29 cellular contexts compared by ENCODE assay signal in the genomic region with DNA sequence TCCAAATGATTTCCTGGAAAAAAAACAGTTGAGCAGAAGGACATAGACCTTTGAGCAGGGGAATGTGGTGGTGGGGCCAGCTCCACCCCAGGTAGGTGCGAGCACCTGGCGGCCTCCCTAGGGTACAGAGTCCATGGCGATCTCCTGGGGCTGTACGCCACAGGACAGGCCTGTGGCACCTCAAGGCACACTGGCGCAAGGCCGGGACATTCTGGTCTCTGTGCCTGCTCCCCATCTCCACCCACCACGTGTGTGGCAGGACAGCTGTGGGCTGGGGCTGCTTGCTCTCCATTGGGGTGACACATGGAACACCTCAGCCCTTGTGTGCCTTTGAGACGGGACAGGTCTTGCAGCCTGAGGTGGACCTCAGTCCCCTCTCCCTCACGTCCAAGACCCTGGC. TPM values are rescaled to one million over a fixed set of nuclear protein-coding genes. Genes with fewer than 3 reads are reported as not detected.
DNase-seq lines count a peak whose midpoint lies in the region; ATAC-seq and TF ChIP-seq lines count a peak whose summit lies in the region.
"Had no signal": no experiment of that assay in that cellular context is flagged by ENCODE, and none has a peak within 500 bp of the region (broad histone marks: within the 10 kb centered on the region; RNA-seq: fewer than 3 reads in every experiment).

No MANE protein-coding gene starts in this region.

- DNase-seq in chondrocyte (ENCODE audit: low spot score), result peak; percentile 72
- no peak for DNase-seq in progenitor cell of endocrine pancreas (ENCODE audit: low spot score, unreplicated experiment)
- no peak for DNase-seq in stimulated activated naive CD8-positive, alpha-beta T cell treated with anti-CD3 and anti-CD28 coated beads, Interleukin-15, Interleukin-2, amounts not matched to agents 100 U/mL and 50 U/mL, for 24 hours
- no peak for DNase-seq in NCI-H1048 (lab: John Stamatoyannopoulos, UW)
- DNase-seq in NCI-H226, result no peak
- no peak for DNase-seq in effector memory CD8-positive, alpha-beta T cell
- DNase-seq: activated CD4-positive, alpha-beta T cell treated with anti-CD3 and anti-CD28 coated beads, Interleukin-2, amount 50 U/mL, for 1 hour; activated CD8-positive, alpha-beta memory T cell treated with anti-CD3 and anti-CD28 coated beads, Interleukin-2, amount 10 ng/mL, durations not matched to agents 7 days and 5 days; activated naive CD4-positive, alpha-beta T cell; activated T-cell treated with anti-CD3 and anti-CD28 coated beads, Interleukin-2, amount 50 U/mL, for 72 hours; effector CD4-positive, alpha-beta T cell; mesendoderm; NCI-H1105; NCI-H187 treated with DMSO at 0.1 percent for 48 hours; NCI-H2171 treated with DMSO at 0.1 percent for 48 hours; NCI-H524; NK-92 treated with Interleukin-12 subunit alpha and Interleukin-12 subunit beta, amount 100 ng/mL, for 24 hours; ovary; PC-3; SIG-M5; stimulated activated naive CD8-positive, alpha-beta T cell treated with anti-CD3 and anti-CD28 coated beads, Interleukin-15, amount 100 ng/mL, for 72 hours; T1000; thyroid gland had no signal

- peak overlapping the region; percentile 96 for H3K4me2 ChIP-seq in BLaER1

- H3K27me3 ChIP-seq in BLaER1 (no peaks in the 10 kb centered on the region), liver (ENCODE audit: control insufficient read depth in 4 of 4, insufficient read depth in 4 of 4, low read length in 3 of 4) (no peaks in the 10 kb centered on the region)
- H3K27me3 ChIP-seq: ovary, thyroid gland had no signal

- H3K4me3 ChIP-seq in BLaER1, result no peak overlapping the region
- H3K4me3 ChIP-seq in liver (ENCODE audit: low read depth in 1 of 3, low read length in 3 of 3), result no peak overlapping the region
- H3K4me3 ChIP-seq: ovary, thyroid gland had no signal

- peaks cover 41% of the 10 kb centered on the region for H3K4me1 Mint-ChIP-seq in chondrocyte (ENCODE audit: low read depth)
- peaks cover 45% of the 10 kb centered on the region for H3K4me1 Mint-ChIP-seq in progenitor cell of endocrine pancreas (ENCODE audit: low read depth)
- peaks cover 13 to 15% of the 10 kb centered on the region in 2 donors for H3K4me1 Mint-ChIP-seq in effector memory CD8-positive, alpha-beta T cell (ENCODE audit: low read depth in 2 of 2)
- H3K4me1 Mint-ChIP-seq: WTC11 had no signal

- H3K9me3 ChIP-seq in BLaER1 (no peaks in the 10 kb centered on the region), liver (ENCODE audit: control insufficient read depth in 4 of 4, low read length in 3 of 4) (no peaks in the 10 kb centered on the region)
- H3K9me3 ChIP-seq: ovary, thyroid gland had no signal

- no peak for TF ChIP-seq CTCF in chondrocyte (IDR thresholded peaks at IDR 0.05)
- no peak for TF ChIP-seq CTCF in liver (IDR thresholded peaks at IDR 0.05; ENCODE audit: low read depth, low read length, missing input control)
- TF ChIP-seq CTCF in progenitor cell of endocrine pancreas (IDR thresholded peaks at IDR 0.05; ENCODE audit: unreplicated experiment), result no peak

- no peak for ATAC-seq in stimulated activated naive CD8-positive, alpha-beta T cell treated with anti-CD3 and anti-CD28 coated beads, Interleukin-15, Interleukin-2, amounts not matched to agents 100 U/mL and 50 U/mL, for 24 hours
- no peak for ATAC-seq in effector memory CD8-positive, alpha-beta T cell (replicated peaks)
- ATAC-seq: activated CD8-positive, alpha-beta memory T cell treated with anti-CD3 and anti-CD28 coated beads, Interleukin-2, amount 10 ng/mL, durations not matched to agents 7 days and 5 days; activated T-cell treated with anti-CD3 and anti-CD28 coated beads, Interleukin-2, amount 50 U/mL, for 72 hours; naive thymus-derived CD8-positive, alpha-beta T cell; PC-3; stimulated activated naive CD8-positive, alpha-beta T cell treated with anti-CD3 and anti-CD28 coated beads, Interleukin-15, amount 100 ng/mL, for 72 hours; WTC11 had no signal

- H3K27ac Mint-ChIP-seq in chondrocyte (ENCODE audit: unreplicated experiment) (no peak overlapping the region), progenitor cell of endocrine pancreas (peak overlapping the region; percentile 53)
- H3K27ac Mint-ChIP-seq in effector memory CD8-positive, alpha-beta T cell, result peak overlapping the region in 1 of 2 donors; percentile 39
- H3K27ac Mint-ChIP-seq: activated CD8-positive, alpha-beta memory T cell treated with anti-CD3 and anti-CD28 coated beads, Interleukin-2, amount 10 ng/mL, durations not matched to agents 7 days and 5 days; activated T-cell treated with anti-CD3 and anti-CD28 coated beads, Interleukin-2, amount 50 U/mL, for 72 hours; stimulated activated naive CD8-positive, alpha-beta T cell treated with anti-CD3 and anti-CD28 coated beads, Interleukin-15, amount 100 ng/mL, for 72 hours had no signal

- TF ChIP-seq RAD21 in liver (IDR thresholded peaks at IDR 0.05), result no peak

- no peak overlapping the region for H3K9ac ChIP-seq in BLaER1
- H3K9ac ChIP-seq in liver (ENCODE audit: low read depth in 1 of 2, low read length in 2 of 2), result no peak overlapping the region

- H3K4me3 Mint-ChIP-seq in chondrocyte (ENCODE audit: unreplicated experiment), result no peak overlapping the region
- no peak overlapping the region for H3K4me3 Mint-ChIP-seq in progenitor cell of endocrine pancreas (ENCODE audit: low read depth)
- H3K4me3 Mint-ChIP-seq in effector memory CD8-positive, alpha-beta T cell, result no peak overlapping the region
- H3K4me3 Mint-ChIP-seq: activated CD8-positive, alpha-beta memory T cell treated with anti-CD3 and anti-CD28 coated beads, Interleukin-2, amount 10 ng/mL, durations not matched to agents 7 days and 5 days; activated T-cell treated with anti-CD3 and anti-CD28 coated beads, Interleukin-2, amount 50 U/mL, for 72 hours; CD8-positive, alpha-beta memory T cell; naive thymus-derived CD8-positive, alpha-beta T cell; stimulated activated naive CD8-positive, alpha-beta T cell treated with anti-CD3 and anti-CD28 coated beads, Interleukin-15, amount 100 ng/mL, for 72 hours; WTC11 had no signal

- H3K36me3 Mint-ChIP-seq in chondrocyte (ENCODE audit: low read depth) (no peaks in the 10 kb centered on the region), progenitor cell of endocrine pancreas (ENCODE audit: insufficient read depth) (peaks cover 5% of the 10 kb centered on the region)
- H3K36me3 Mint-ChIP-seq in effector memory CD8-positive, alpha-beta T cell (ENCODE audit: insufficient read depth), result no peaks in the 10 kb centered on the region
- H3K36me3 Mint-ChIP-seq: activated CD8-positive, alpha-beta memory T cell treated with anti-CD3 and anti-CD28 coated beads, Interleukin-2, amount 10 ng/mL, durations not matched to agents 7 days and 5 days; CD8-positive, alpha-beta memory T cell; naive thymus-derived CD8-positive, alpha-beta T cell had no signal

- WGBS in liver, result 82% methylated on average over 9 of the region's 9 CpGs

- peaks cover 5% of the 10 kb centered on the region; the same call in 1 of the 2 replicates for H3K36me3 ChIP-seq in BLaER1
- H3K36me3 ChIP-seq in liver (ENCODE audit: control insufficient read depth in 4 of 4, insufficient read depth in 3 of 4, low read depth in 1 of 4, low read length in 3 of 4), result no peaks in the 10 kb centered on the region
- H3K36me3 ChIP-seq: ovary, thyroid gland had no signal

- H3K27me3 Mint-ChIP-seq in chondrocyte (ENCODE audit: low read depth) (peaks cover 5% of the 10 kb centered on the region), progenitor cell of endocrine pancreas (no peaks in the 10 kb centered on the region)
- H3K27me3 Mint-ChIP-seq in effector memory CD8-positive, alpha-beta T cell, result no peaks in the 10 kb centered on the region
- H3K27me3 Mint-ChIP-seq: activated CD8-positive, alpha-beta memory T cell treated with anti-CD3 and anti-CD28 coated beads, Interleukin-2, amount 10 ng/mL, durations not matched to agents 7 days and 5 days; CD8-positive, alpha-beta memory T cell; stimulated activated naive CD8-positive, alpha-beta T cell treated with anti-CD3 and anti-CD28 coated beads, Interleukin-15, amount 100 ng/mL, for 72 hours had no signal

- H3K9me3 Mint-ChIP-seq in chondrocyte (ENCODE audit: low read depth) (no peaks in the 10 kb centered on the region), progenitor cell of endocrine pancreas (ENCODE audit: low read depth) (no peaks in the 10 kb centered on the region)
- H3K9me3 Mint-ChIP-seq in effector memory CD8-positive, alpha-beta T cell, result no peaks in the 10 kb centered on the region
- H3K9me3 Mint-ChIP-seq: CD8-positive, alpha-beta memory T cell had no signal

- peak overlapping the region; percentile 38; the same call in 1 of the 2 replicates for H3K27ac ChIP-seq in BLaER1
- H3K27ac ChIP-seq in liver (ENCODE audit: low read depth in 1 of 2, low read length in 2 of 2), result no peak overlapping the region
- H3K27ac ChIP-seq: epithelial cell of prostate, ovary, thyroid gland had no signal

- H3K4me1 ChIP-seq in BLaER1, result peaks cover 71% of the 10 kb centered on the region
- no peaks in the 10 kb centered on the region for H3K4me1 ChIP-seq in liver (ENCODE audit: control insufficient read depth in 4 of 4, insufficient read depth in 4 of 4, low read length in 3 of 4)

- H4K20me1 ChIP-seq in BLaER1, result peaks cover 19% of the 10 kb centered on the region

TF ChIP-seq in liver, 16 proteins besides CTCF, POLR2A, EP300 and RAD21:
- TF ChIP-seq, protein P1, sequence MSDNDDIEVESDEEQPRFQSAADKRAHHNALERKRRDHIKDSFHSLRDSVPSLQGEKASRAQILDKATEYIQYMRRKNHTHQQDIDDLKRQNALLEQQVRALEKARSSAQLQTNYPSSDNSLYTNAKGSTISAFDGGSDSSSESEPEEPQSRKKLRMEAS (IDR thresholded peaks at IDR 0.05), result no peak
- TF ChIP-seq YY1 (IDR thresholded peaks at IDR 0.05) (no peak), SP1 (IDR thresholded peaks at IDR 0.05) (peak; percentile 24)

RNA-seq across cellular contexts. Expression of gene WNK2, which starts 25.2 kb away (rescaled TPM):
- 0.44 to 3.3 TPM (median 2.3 TPM) in 3 replicates for total RNA-seq in chondrocyte
- 1 to 10 TPM; 2.7 to 4.4 TPM for total RNA-seq in liver
- polyA plus RNA-seq in liver, result under 1 TPM; 0.65 to 0.72 TPM
- 302 and 345 TPM in 2 replicates for total RNA-seq in progenitor cell of endocrine pancreas
- total RNA-seq: activated CD8-positive, alpha-beta memory T cell treated with anti-CD3 and anti-CD28 coated beads, Interleukin-2, amount 10 ng/mL, durations not matched to agents 7 days and 5 days had no signal
- polyA plus RNA-seq: CD8-positive, alpha-beta memory T cell; naive thymus-derived CD8-positive, alpha-beta T cell had no signal

Comparison
In these comparisons a context has a peak if more than half of its experiments do, and no peak if none do; other contexts are left out.
1. RNA of gene WNK2, which starts 25.2 kb away (total RNA-seq): 302 to 345 TPM in progenitor cell of endocrine pancreas; 2.7 to 4.4 TPM in liver and 0.44 to 3.3 TPM in chondrocyte; every median in the first group is over 10 times any median in the second.